32 cellular contexts compared by ENCODE assay signal in the genomic region with DNA sequence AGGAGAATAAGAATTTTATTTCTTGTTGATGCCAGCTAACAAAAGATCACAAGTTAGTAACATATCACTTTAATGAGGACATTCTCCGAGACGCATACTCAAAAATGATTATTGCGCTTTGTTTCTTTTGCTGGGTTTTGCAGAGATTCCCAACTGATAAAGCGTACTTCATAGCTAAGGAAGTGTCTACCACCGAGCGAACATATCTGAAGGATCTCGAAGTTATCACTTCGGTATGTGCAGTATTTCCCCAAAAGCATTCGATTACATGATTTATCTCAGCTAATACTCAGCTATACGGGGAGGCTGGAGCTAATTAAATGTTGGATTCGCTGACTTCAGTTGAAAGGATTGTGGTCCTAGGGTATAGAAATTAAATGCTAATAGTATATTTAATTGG.
"Had no signal": no experiment of that assay in that cellular context is flagged by ENCODE, and none has a peak within 500 bp of the region (broad histone marks: within the 10 kb centered on the region; RNA-seq: fewer than 3 reads in every experiment).

No MANE protein-coding gene starts in this region.

- H3K36me3 ChIP-seq: ascending aorta, esophagus squamous epithelium had no signal

- H3K9me3 Mint-ChIP-seq: activated CD4-positive, alpha-beta memory T cell treated with anti-CD3 and anti-CD28 coated beads, Interleukin-2, amount 10 ng/mL, durations not matched to agents 7 days and 5 days; activated CD4-positive, alpha-beta T cell treated with anti-CD3 and anti-CD28 coated beads, Interleukin-2, amount 10 ng/mL, durations not matched to agents 7 days and 5 days; activated naive CD4-positive, alpha-beta T cell treated with anti-CD3 and anti-CD28 coated beads, Interleukin-2, amount 10 ng/mL, durations not matched to agents 7 days and 5 days; activated naive CD4-positive, alpha-beta T cell treated with anti-CD3 and anti-CD28 coated beads, Interleukin-2, amount 50 U/mL, for 72 hours; activated naive CD8-positive, alpha-beta T cell treated with anti-CD3 and anti-CD28 coated beads, Interleukin-2, amount 10 ng/mL, durations not matched to agents 7 days and 5 days; activated T-cell treated with anti-CD3 and anti-CD28 coated beads, Interleukin-2, amount 50 U/mL, for 24 hours; activated T-cell treated with anti-CD3 and anti-CD28 coated beads, Interleukin-2, amount 50 U/mL, for 72 hours; central memory CD8-positive, alpha-beta T cell; effector memory CD8-positive, alpha-beta T cell; T-helper 2 cell treated with Interferon-gamma antibody and Interleukin-4, amounts not matched to agents 5 μg/mL and 100 μg/mL, for 36 hours had no signal

- H3K27ac Mint-ChIP-seq: activated CD4-positive, alpha-beta memory T cell treated with anti-CD3 and anti-CD28 coated beads, Interleukin-2, amount 10 ng/mL, durations not matched to agents 7 days and 5 days; activated CD4-positive, alpha-beta T cell treated with anti-CD3 and anti-CD28 coated beads, Interleukin-2, amount 10 ng/mL, durations not matched to agents 7 days and 5 days; activated naive CD4-positive, alpha-beta T cell treated with anti-CD3 and anti-CD28 coated beads, Interleukin-2, amount 10 ng/mL, durations not matched to agents 7 days and 5 days; activated naive CD8-positive, alpha-beta T cell treated with anti-CD3 and anti-CD28 coated beads, Interleukin-2, amount 10 ng/mL, durations not matched to agents 7 days and 5 days; activated T-cell treated with anti-CD3 and anti-CD28 coated beads, Interleukin-2, amount 50 U/mL, for 24 hours; activated T-cell treated with anti-CD3 and anti-CD28 coated beads, Interleukin-2, amount 50 U/mL, for 72 hours; effector memory CD8-positive, alpha-beta T cell; T-helper 17 cell; T-helper 2 cell treated with Interferon-gamma antibody and Interleukin-4, amounts not matched to agents 5 μg/mL and 100 μg/mL, for 36 hours had no signal

- H3K36me3 Mint-ChIP-seq: activated naive CD4-positive, alpha-beta T cell treated with anti-CD3 and anti-CD28 coated beads, Interleukin-2, amount 10 ng/mL, durations not matched to agents 7 days and 5 days; activated naive CD4-positive, alpha-beta T cell treated with anti-CD3 and anti-CD28 coated beads, Interleukin-2, amount 50 U/mL, for 72 hours; activated naive CD8-positive, alpha-beta T cell treated with anti-CD3 and anti-CD28 coated beads, Interleukin-2, amount 10 ng/mL, durations not matched to agents 7 days and 5 days had no signal

- H3K4me3 Mint-ChIP-seq: activated CD4-positive, alpha-beta memory T cell treated with anti-CD3 and anti-CD28 coated beads, Interleukin-2, amount 10 ng/mL, durations not matched to agents 7 days and 5 days; activated CD4-positive, alpha-beta T cell treated with anti-CD3 and anti-CD28 coated beads, Interleukin-2, amount 10 ng/mL, durations not matched to agents 7 days and 5 days; activated naive CD4-positive, alpha-beta T cell treated with anti-CD3 and anti-CD28 coated beads, Interleukin-2, amount 10 ng/mL, durations not matched to agents 7 days and 5 days; activated naive CD8-positive, alpha-beta T cell treated with anti-CD3 and anti-CD28 coated beads, Interleukin-2, amount 10 ng/mL, durations not matched to agents 7 days and 5 days; activated T-cell treated with anti-CD3 and anti-CD28 coated beads, Interleukin-2, amount 50 U/mL, for 24 hours; central memory CD8-positive, alpha-beta T cell; effector memory CD8-positive, alpha-beta T cell; T-helper 17 cell; T-helper 2 cell treated with Interferon-gamma antibody and Interleukin-4, amounts not matched to agents 5 μg/mL and 100 μg/mL, for 36 hours had no signal

- H3K27me3 ChIP-seq: ascending aorta, brain microvascular endothelial cell, gastroesophageal sphincter, heart right ventricle had no signal

- H3K27ac ChIP-seq: ascending aorta, brain microvascular endothelial cell, epithelial cell of prostate, esophagus squamous epithelium, gastroesophageal sphincter had no signal

- H3K9me3 ChIP-seq: ascending aorta, esophagus squamous epithelium, gastroesophageal sphincter, heart right ventricle had no signal

- ATAC-seq: activated naive CD4-positive, alpha-beta T cell treated with anti-CD3 and anti-CD28 coated beads, Interleukin-2, amount 50 U/mL, for 72 hours; activated T-cell treated with anti-CD3 and anti-CD28 coated beads, Interleukin-2, amount 50 U/mL, for 72 hours; effector memory CD8-positive, alpha-beta T cell; gastroesophageal sphincter; heart right ventricle; T-helper 17 cell had no signal

- DNase-seq: activated CD4-positive, alpha-beta memory T cell treated with anti-CD3 and anti-CD28 coated beads, Interleukin-2, amount 10 ng/mL, durations not matched to agents 7 days and 5 days; activated CD4-positive, alpha-beta T cell treated with anti-CD3 and anti-CD28 coated beads for 1 hour; activated CD4-positive, alpha-beta T cell treated with anti-CD3 and anti-CD28 coated beads for 4 hours; activated CD4-positive, alpha-beta T cell treated with anti-CD3 and anti-CD28 coated beads, Interleukin-2, amount 10 ng/mL, durations not matched to agents 7 days and 5 days; activated CD4-positive, alpha-beta T cell treated with anti-CD3 and anti-CD28 coated beads, Interleukin-2, amount 50 U/mL, for 4 hours; activated CD4-positive, CD25-positive, alpha-beta regulatory T cell; activated CD8-positive, alpha-beta memory T cell treated with anti-CD3 and anti-CD28 coated beads, Interleukin-2, amount 50 U/mL, for 48 hours; activated gamma-delta T cell; activated naive CD4-positive, alpha-beta T cell; activated naive CD4-positive, alpha-beta T cell treated with anti-CD3 and anti-CD28 coated beads, Interleukin-2, amount 10 ng/mL, durations not matched to agents 7 days and 5 days; activated naive CD8-positive, alpha-beta T cell treated with anti-CD3 and anti-CD28 coated beads, Interleukin-2, amount 10 ng/mL, durations not matched to agents 7 days and 5 days; activated T-cell treated with anti-CD3 and anti-CD28 coated beads for 4 hours; activated T-cell treated with anti-CD3 and anti-CD28 coated beads, Interleukin-2, amount 50 U/mL, for 24 hours; activated T-cell treated with anti-CD3 and anti-CD28 coated beads, Interleukin-2, amount 50 U/mL, for 72 hours; brain microvascular endothelial cell; dermis blood vessel endothelial cell; effector CD4-positive, alpha-beta T cell; effector memory CD8-positive, alpha-beta T cell; esophagus squamous epithelium; foreskin melanocyte; heart right ventricle; T-helper 1 cell; T-helper 17 cell had no signal

- H3K4me1 ChIP-seq: ascending aorta, gastroesophageal sphincter had no signal

- H3K4me3 ChIP-seq: ascending aorta, coronary artery, esophagus squamous epithelium, gastroesophageal sphincter, heart right ventricle had no signal

- FAIRE-seq: bronchial epithelial cell, endothelial cell of umbilical vein had no signal
